ENCODE assay signal across 21 cellular contexts in genomic region chr4:186891859-186892486, GRCh38.
A peak's percentile ranks its signal among the peaks of the same experiment; 100 is the strongest.
DNase-seq lines count a peak whose midpoint lies in the region; ATAC-seq and FAIRE-seq lines count a peak whose summit lies in the region.
"Had no signal": no experiment of that assay in that cellular context is flagged by ENCODE, and none has a peak within 500 bp of the region (broad histone marks: within the 10 kb centered on the region; RNA-seq: fewer than 3 reads in every experiment).

No MANE protein-coding gene starts in this region.

- H3K4me2 ChIP-seq in BLaER1: peak overlapping the region; percentile 30
- H3K4me2 ChIP-seq: GM23338 had no signal

- H3K4me1 ChIP-seq in BLaER1 (peaks cover 59% of the 10 kb centered on the region), small intestine (ENCODE audit: control insufficient read depth in 2 of 2, insufficient read depth in 1 of 2, low read depth in 1 of 2, low read length in 1 of 2) (no peaks in the 10 kb centered on the region)

- H3K36me3 ChIP-seq in BLaER1: 0 out of 2 replicates have a peak, but pooled peaks cover 5% of the 10 kb centered on the region
- H3K36me3 ChIP-seq in small intestine (ENCODE audit: control insufficient read depth in 2 of 2, insufficient read depth in 2 of 2, low read length in 2 of 2): no peaks in the 10 kb centered on the region

- no peaks in the 10 kb centered on the region for H4K20me1 ChIP-seq in BLaER1

- H3K4me3 ChIP-seq in BLaER1 (no peak overlapping the region), small intestine (ENCODE audit: low read depth in 1 of 2, low read length in 2 of 2) (no peak overlapping the region)
- H3K4me3 ChIP-seq: GM23338 had no signal

- WGBS in small intestine, 3 donors: 56 to 84% (median 71%) methylated on average over 12 of the region's 12 CpGs

- no peak overlapping the region for H3K9ac ChIP-seq in BLaER1

- intact Hi-C loops in left colon (cut with DNase I, micrococcal nuclease) (no loop called here), posterior vena cava (cut with DNase I) (loop anchor here in 1 of 2 donors (2.0 kb wide), 1 partner anchor 47 kb away; no protein-coding TSS in a partner anchor), left cardiac atrium (cut with DNase I) (no loop called here)

- H3K27me3 ChIP-seq in BLaER1: no peaks in the 10 kb centered on the region
- H3K27me3 ChIP-seq in small intestine (ENCODE audit: control insufficient read depth in 2 of 2, insufficient read depth in 2 of 2, low read length in 2 of 2): no peaks in the 10 kb centered on the region

- H3K27ac ChIP-seq in BLaER1: no peak overlapping the region
- no peak overlapping the region for H3K27ac ChIP-seq in small intestine (ENCODE audit: low read depth in 1 of 2, low read length in 1 of 2)
- H3K27ac ChIP-seq: 22Rv1 had no signal

- no peak for FAIRE-seq in small intestine (lab: Jason Lieb, UNC)
- FAIRE-seq: A204.1, G401.6, GM12892 had no signal

- DNase-seq in M059J (ENCODE audit: low read depth): peak; percentile 23
- no peak for DNase-seq in left colon
- peak; percentile 32 for DNase-seq in small intestine
- no peak for DNase-seq in posterior vena cava (ENCODE audit: low spot score)
- no peak for DNase-seq in left cardiac atrium
- DNase-seq: C1 segment of cervical spinal cord; Calu3; CD4-positive, alpha-beta memory T cell; COR-L47; DMS153; DND-41; H9 had no signal

- peaks cover 27% of the 10 kb centered on the region for H3K9me3 ChIP-seq in BLaER1
- H3K9me3 ChIP-seq in small intestine (ENCODE audit: control insufficient read depth, low read depth): no peaks in the 10 kb centered on the region

- ATAC-seq in left colon (peak; percentile 48), GM21423 (IDR thresholded peaks at IDR 0.05; ENCODE audit: unreplicated experiment) (no peak), HG02763 (IDR thresholded peaks at IDR 0.05; ENCODE audit: unreplicated experiment) (no peak), left cardiac atrium (no peak)
- ATAC-seq: GM23338, HCT116 had no signal

Comparison
In these comparisons a context has a peak if more than half of its experiments do, and no peak if none do; other contexts are left out.
1. DNase-seq: peak in M059J (single experiment) and small intestine (single experiment); none in left colon (0 of 2), posterior vena cava (single experiment) and left cardiac atrium (single experiment).